Comparison of ENCODE assay signal across 1 cellular context in the genomic region with DNA sequence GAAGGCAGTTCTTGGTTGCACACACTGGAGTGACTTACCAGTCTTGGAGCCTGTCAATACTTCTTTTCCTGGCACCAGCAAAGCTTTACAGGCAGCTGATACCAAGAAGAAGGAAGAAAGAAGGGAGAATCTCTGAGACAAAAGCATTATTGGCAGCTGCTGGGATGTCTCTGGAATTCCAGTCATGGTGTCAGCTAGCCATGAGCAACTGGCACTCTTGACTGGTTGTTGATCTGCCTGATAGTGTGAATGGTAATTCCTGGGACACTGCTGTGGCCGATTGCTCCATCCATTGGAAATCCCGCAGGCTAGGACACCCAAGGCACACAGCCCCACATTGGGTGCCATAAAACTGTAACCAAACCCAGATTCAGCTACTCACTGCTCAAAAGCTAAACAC.
TF ChIP-seq lines count a peak whose summit lies in the region.

No MANE protein-coding gene starts in this region.

TF ChIP-seq in IMR-90, 13 proteins besides CTCF, POLR2A, EP300 and RAD21:
- TF ChIP-seq, protein P1, sequence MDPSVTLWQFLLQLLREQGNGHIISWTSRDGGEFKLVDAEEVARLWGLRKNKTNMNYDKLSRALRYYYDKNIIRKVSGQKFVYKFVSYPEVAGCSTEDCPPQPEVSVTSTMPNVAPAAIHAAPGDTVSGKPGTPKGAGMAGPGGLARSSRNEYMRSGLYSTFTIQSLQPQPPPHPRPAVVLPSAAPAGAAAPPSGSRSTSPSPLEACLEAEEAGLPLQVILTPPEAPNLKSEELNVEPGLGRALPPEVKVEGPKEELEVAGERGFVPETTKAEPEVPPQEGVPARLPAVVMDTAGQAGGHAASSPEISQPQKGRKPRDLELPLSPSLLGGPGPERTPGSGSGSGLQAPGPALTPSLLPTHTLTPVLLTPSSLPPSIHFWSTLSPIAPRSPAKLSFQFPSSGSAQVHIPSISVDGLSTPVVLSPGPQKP (IDR thresholded peaks at IDR 0.05; ENCODE audit: borderline replicate concordance, low read depth, low read length): no peak
- TF ChIP-seq FOS (IDR thresholded peaks at IDR 0.05; ENCODE audit: low read depth, low read length): no peak
- TF ChIP-seq MAZ (IDR thresholded peaks at IDR 0.05; ENCODE audit: borderline replicate concordance, low read depth, low read length): no peak
- no peak for TF ChIP-seq RFX5 (IDR thresholded peaks at IDR 0.05; ENCODE audit: low read depth, low read length)
